In genomic region chr17:18070861-18071340, GRCh38 we compare ENCODE assay signal across 8 cellular contexts. TPM values are rescaled to one million over a fixed set of nuclear protein-coding genes. Genes with fewer than 3 reads are reported as not detected.
DNase-seq lines count a peak whose midpoint lies in the region; ATAC-seq and TF ChIP-seq lines count a peak whose summit lies in the region.

No MANE protein-coding gene starts in this region.

- TF ChIP-seq EP300 in suprapubic skin (IDR thresholded peaks at IDR 0.05): no peak

- no peak for ATAC-seq in left ventricle myocardium superior
- 0 out of 3 replicates have a peak, but pooled peaks have one; percentile 33 for ATAC-seq in RWPE2 (ENCODE audit: low read depth)
- no peak for ATAC-seq in GM18868 (IDR thresholded peaks at IDR 0.05; ENCODE audit: unreplicated experiment)
- no peak for ATAC-seq in HG03025 (IDR thresholded peaks at IDR 0.05; ENCODE audit: low FRiP score, unreplicated experiment)

- WGBS in suprapubic skin: 11% methylated on average over 8 of the region's 8 CpGs

- H3K4me3 ChIP-seq in cardiac muscle cell (no peak overlapping the region), RWPE2 (ENCODE audit: severe bottlenecking) (no peak overlapping the region), foreskin fibroblast (ENCODE audit: low read depth in 1 of 2, low read length in 2 of 2) (peak overlapping the region; percentile 21 to 46), suprapubic skin (peak overlapping the region; percentile 14)

- H3K36me3 ChIP-seq in cardiac muscle cell: no peaks in the 10 kb centered on the region
- H3K36me3 ChIP-seq in RWPE2 (ENCODE audit: low read depth): 0 out of 2 replicates have a peak, but pooled peaks cover 2% of the 10 kb centered on the region
- peaks cover 13% of the 10 kb centered on the region for H3K36me3 ChIP-seq in suprapubic skin

- no peaks in the 10 kb centered on the region for H3K4me1 ChIP-seq in cardiac muscle cell (ENCODE audit: low read depth)
- H3K4me1 ChIP-seq in RWPE2 (ENCODE audit: insufficient read depth, poor library complexity, severe bottlenecking): no peaks in the 10 kb centered on the region
- H3K4me1 ChIP-seq in suprapubic skin: no peaks in the 10 kb centered on the region

- H3K9me3 ChIP-seq in cardiac muscle cell (ENCODE audit: low read depth) (no peaks in the 10 kb centered on the region), RWPE2 (ENCODE audit: severe bottlenecking) (no peaks in the 10 kb centered on the region), suprapubic skin (no peaks in the 10 kb centered on the region)

- TF ChIP-seq CTCF in cardiac muscle cell (IDR thresholded peaks at IDR 0.05; ENCODE audit: low read depth, low read length) (no peak), RWPE2 (IDR thresholded peaks at IDR 0.05; ENCODE audit: poor library complexity, severe bottlenecking) (no peak), foreskin fibroblast (IDR thresholded peaks at IDR 0.05; ENCODE audit: low read depth, low read length) (no peak), suprapubic skin (IDR thresholded peaks at IDR 0.05) (no peak)

- H3K27me3 ChIP-seq in cardiac muscle cell (no peaks in the 10 kb centered on the region), RWPE2 (ENCODE audit: insufficient read depth, poor library complexity, severe bottlenecking) (no peaks in the 10 kb centered on the region), suprapubic skin (no peaks in the 10 kb centered on the region)

- intact Hi-C loops in left ventricle myocardium superior (cut with micrococcal nuclease): no loop called here

- TF ChIP-seq POLR2A in suprapubic skin (IDR thresholded peaks at IDR 0.05): no peak

- DNase-seq in cardiac muscle cell (ENCODE audit: low read depth in 1 of 2, low spot score in 1 of 2) (peak; percentile 34 to 56), left ventricle myocardium superior (no peak), RWPE2 (ENCODE audit: low spot score) (no peak), foreskin fibroblast (peak; percentile 38 to 67), suprapubic skin (ENCODE audit: low spot score in 2 of 2) (no peak), DMS114 treated with DMSO at 0.1 percent for 48 hours (lab: John Stamatoyannopoulos, UW; ENCODE audit: unreplicated experiment) (no peak)

- H3K27ac ChIP-seq in cardiac muscle cell: no peak overlapping the region
- H3K27ac ChIP-seq in RWPE2 (ENCODE audit: poor library complexity, severe bottlenecking): no peak overlapping the region
- no peak overlapping the region for H3K27ac ChIP-seq in suprapubic skin

RNA-seq across cellular contexts. Expression of gene DRG2, which starts 16.8 kb away (rescaled TPM):
- total RNA-seq in cardiac muscle cell (48.1 and 49.5 TPM in 2 replicates), left ventricle myocardium superior (19.4 TPM), suprapubic skin (10 to 100 TPM; 34.6 to 44.0 (median 37.9) TPM)
- polyA plus RNA-seq in cardiac muscle cell: 44.8 and 49.7 TPM in 2 replicates

RNA-seq across cellular contexts. Expression of gene GID4, which starts 31.7 kb away (rescaled TPM):
- total RNA-seq in cardiac muscle cell: 9.8 and 10.7 TPM in 2 replicates
- polyA plus RNA-seq in cardiac muscle cell: 9.9 and 12.7 TPM in 2 replicates
- total RNA-seq in left ventricle myocardium superior: 23.5 TPM
- 10 to 100 TPM; 13.9 to 23.5 (median 17.6) TPM for total RNA-seq in suprapubic skin

RNA-seq across cellular contexts. Expression of gene ATPAF2, which starts 31.9 kb away (rescaled TPM):
- total RNA-seq in cardiac muscle cell (36.0 and 49.4 TPM in 2 replicates), left ventricle myocardium superior (37.0 TPM), suprapubic skin (10 to 100 TPM; 18.2 to 41.6 (median 24.2) TPM)
- polyA plus RNA-seq in cardiac muscle cell: 40.3 and 49.9 TPM in 2 replicates

RNA-seq across cellular contexts. Expression of gene MYO15A, which starts 37.7 kb away (rescaled TPM):
- total RNA-seq in cardiac muscle cell: 2.5 and 4.9 TPM in 2 replicates
- polyA plus RNA-seq in cardiac muscle cell: 3.9 and 4.9 TPM in 2 replicates
- 0.45 TPM for total RNA-seq in left ventricle myocardium superior
- total RNA-seq in suprapubic skin: under 1 TPM; 0.23 to 0.49 (median 0.41) TPM

Comparison
In these comparisons a context has a peak if more than half of its experiments do, and no peak if none do; other contexts are left out.
1. DNase-seq: peak in cardiac muscle cell (2 of 2) and foreskin fibroblast (2 of 2); none in left ventricle myocardium superior (single experiment), RWPE2 (single experiment), suprapubic skin (0 of 2) and DMS114 treated with DMSO at 0.1 percent for 48 hours (single experiment).
2. H3K4me3 ChIP-seq: peak in foreskin fibroblast (2 of 2) and suprapubic skin (single experiment); none in cardiac muscle cell (single experiment) and RWPE2 (single experiment).